In genomic region chr16:50007744-50008143, GRCh38 we compare ENCODE assay signal across 34 cellular contexts.
"Had no signal": no experiment of that assay in that cellular context is flagged by ENCODE, and none has a peak within 500 bp of the region (broad histone marks: within the 10 kb centered on the region; RNA-seq: fewer than 3 reads in every experiment).

No MANE protein-coding gene starts in this region.

- DNase-seq: activated B cell treated with CpG ODN at 0.5 μM for 24 hours; activated CD4-positive, alpha-beta memory T cell treated with anti-CD3 and anti-CD28 coated beads for 36 hours; activated CD4-positive, alpha-beta T cell treated with anti-CD3 and anti-CD28 coated beads for 4 hours; activated CD4-positive, alpha-beta T cell treated with anti-CD3 and anti-CD28 coated beads, Interleukin-2, amount 10 ng/mL, durations not matched to agents 24 days and 14 days; activated CD4-positive, alpha-beta T cell treated with anti-CD3 and anti-CD28 coated beads, Interleukin-2, amount 50 U/mL, for 1 hour; activated CD4-positive, alpha-beta T cell treated with anti-CD3 and anti-CD28 coated beads, Interleukin-2, amount 50 U/mL, for 4 hours; activated CD4-positive, CD25-positive, alpha-beta regulatory T cell treated with anti-CD3 and anti-CD28 coated beads, Interleukin-2, amount 50 U/mL, for 72 hours; activated CD8-positive, alpha-beta memory T cell treated with anti-CD3 and anti-CD28 coated beads, Interleukin-2, amount 50 U/mL, for 4 hours; activated CD8-positive, alpha-beta T cell treated with anti-CD3 and anti-CD28 coated beads for 36 hours; activated effector memory CD4-positive, alpha-beta T cell treated with anti-CD3 and anti-CD28 coated beads, Interleukin-2, amount 50 U/mL, for 16 hours; activated gamma-delta T cell treated with Interleukin-2 at 50 U/mL for 16 hours; activated naive CD4-positive, alpha-beta T cell; activated naive CD4-positive, alpha-beta T cell treated with anti-CD3 and anti-CD28 coated beads for 36 hours; activated naive CD4-positive, alpha-beta T cell treated with anti-CD3 and anti-CD28 coated beads, Interleukin-2, amount 50 U/mL, for 16 hours; activated naive CD8-positive, alpha-beta T cell treated with anti-CD3 and anti-CD28 coated beads for 36 hours; activated T-cell treated with anti-CD3 and anti-CD28 coated beads for 4 hours; activated T-cell treated with anti-CD3 and anti-CD28 coated beads, Interleukin-2, amount 50 U/mL, for 1 hour; activated T-cell treated with anti-CD3 and anti-CD28 coated beads, Interleukin-2, amount 50 U/mL, for 4 hours; activated T-cell treated with anti-CD3 and anti-CD28 coated beads, Interleukin-2, amount 50 U/mL, for 72 hours; adrenal gland; amniotic stem cell; aorta; body of pancreas; brain microvascular endothelial cell; central memory CD4-positive, alpha-beta T cell; T-helper 2 cell; T-helper 9 cell had no signal

- H3K27me3 ChIP-seq: adrenal gland, body of pancreas, brain microvascular endothelial cell, breast epithelium had no signal

- H3K27ac ChIP-seq: adrenal gland, body of pancreas, brain microvascular endothelial cell, breast epithelium, VCaP had no signal

- H3K9me3 ChIP-seq: adrenal gland, body of pancreas, breast epithelium had no signal

- FAIRE-seq: astrocyte, colon, TTC549 had no signal

- ATAC-seq: activated CD8-positive, alpha-beta T cell treated with anti-CD3 and anti-CD28 coated beads for 36 hours; activated naive CD4-positive, alpha-beta T cell treated with anti-CD3 and anti-CD28 coated beads, Interleukin-2, amount 50 U/mL, for 72 hours; activated T-cell treated with anti-CD3 and anti-CD28 coated beads, Interleukin-2, amount 50 U/mL, for 4 hours; activated T-cell treated with anti-CD3 and anti-CD28 coated beads, Interleukin-2, amount 50 U/mL, for 72 hours; activated T-helper 17 cell treated with anti-CD3 and anti-CD28 coated beads, Interleukin-2, amount 50 U/mL, for 72 hours; body of pancreas had no signal

- H3K4me3 ChIP-seq: adrenal gland, body of pancreas, breast epithelium had no signal

- H3K4me1 ChIP-seq: adrenal gland, body of pancreas, breast epithelium had no signal

- H3K36me3 ChIP-seq: adrenal gland, brain microvascular endothelial cell, breast epithelium had no signal
